1 cellular context compared by ENCODE assay signal in the genomic region with DNA sequence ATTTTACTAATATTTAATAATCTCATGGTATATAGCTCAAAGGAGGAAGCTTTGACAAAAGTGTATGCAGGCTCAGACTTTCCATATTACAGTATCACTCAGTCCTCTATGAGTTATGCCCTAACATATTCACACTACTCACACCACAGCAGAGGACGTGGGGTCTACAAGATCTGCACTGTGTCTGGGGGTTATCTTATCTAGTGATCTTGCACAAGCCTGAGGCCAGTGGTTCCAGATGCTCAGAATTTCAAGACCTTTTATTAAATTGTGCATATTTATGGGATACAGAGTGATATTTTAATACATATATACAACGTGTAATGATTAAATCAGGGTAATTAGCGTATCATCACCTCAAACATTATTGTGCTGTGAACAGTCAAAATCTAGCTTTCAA.
TF ChIP-seq lines count a peak whose summit lies in the region.

No MANE protein-coding gene starts in this region.

TF ChIP-seq in SK-N-SH, 30 proteins besides CTCF, POLR2A, EP300 and RAD21 (continued from another document):
- TF ChIP-seq FOXJ3 (CRISPR knock-in tag; IDR thresholded peaks at IDR 0.05): peak; percentile 59; the same call in 1 of the 2 replicates
- peak; percentile 29 for TF ChIP-seq CHD2 (IDR thresholded peaks at IDR 0.05; ENCODE audit: low read length, partially characterized antibody)
